22 cellular contexts compared by ENCODE assay signal in genomic region chr11:13076961-13077360, GRCh38.
"Had no signal": no experiment of that assay in that cellular context is flagged by ENCODE, and none has a peak within 500 bp of the region (broad histone marks: within the 10 kb centered on the region; RNA-seq: fewer than 3 reads in every experiment).

No MANE protein-coding gene starts in this region.

- H3K36me3 Mint-ChIP-seq: immature natural killer cell, natural killer cell, T-cell had no signal

- H3K4me3 Mint-ChIP-seq: activated CD4-positive, alpha-beta T cell treated with anti-CD3 and anti-CD28 coated beads, Interleukin-2, amount 10 ng/mL, durations not matched to agents 7 days and 5 days; activated naive CD4-positive, alpha-beta T cell treated with anti-CD3 and anti-CD28 coated beads for 36 hours; activated T-cell treated with anti-CD3 and anti-CD28 coated beads, Interleukin-2, amount 50 U/mL, for 4 hours; effector memory CD8-positive, alpha-beta T cell; immature natural killer cell; natural killer cell; T-cell had no signal

- H3K27me3 ChIP-seq: body of pancreas, ovary, uterus had no signal

- H3K4me1 Mint-ChIP-seq: activated CD4-positive, alpha-beta T cell treated with anti-CD3 and anti-CD28 coated beads, Interleukin-2, amount 10 ng/mL, durations not matched to agents 7 days and 5 days; immature natural killer cell; natural killer cell; T-cell had no signal

- H3K36me3 ChIP-seq: gastroesophageal sphincter, heart right ventricle, lower lobe of right lung, ovary, tibial artery, uterus had no signal

- H3K27ac ChIP-seq: body of pancreas, gastroesophageal sphincter, heart right ventricle, lower lobe of right lung, ovary, tibial artery, uterus had no signal

- ATAC-seq: activated CD4-positive, CD25-positive, alpha-beta regulatory T cell treated with anti-CD3 and anti-CD28 coated beads, Interleukin-2, amount 50 U/mL, for 24 hours; activated T-cell treated with anti-CD3 and anti-CD28 coated beads, Interleukin-2, amount 50 U/mL, for 4 hours; body of pancreas; effector memory CD8-positive, alpha-beta T cell; gastroesophageal sphincter; heart right ventricle; left cardiac atrium; lower lobe of right lung; natural killer cell; stimulated activated naive CD8-positive, alpha-beta T cell treated with anti-CD3 and anti-CD28 coated beads, Interleukin-15, Interleukin-2, amounts not matched to agents 100 U/mL and 50 U/mL, for 24 hours; T-cell had no signal

- H3K27ac Mint-ChIP-seq: activated CD4-positive, alpha-beta T cell treated with anti-CD3 and anti-CD28 coated beads, Interleukin-2, amount 10 ng/mL, durations not matched to agents 7 days and 5 days; activated naive CD4-positive, alpha-beta T cell treated with anti-CD3 and anti-CD28 coated beads for 36 hours; effector memory CD8-positive, alpha-beta T cell; immature natural killer cell; natural killer cell; T-cell had no signal

- H3K4me1 ChIP-seq: body of pancreas, gastroesophageal sphincter, heart right ventricle, lower lobe of right lung, tibial artery, uterus had no signal

- H3K4me3 ChIP-seq: body of pancreas, gastroesophageal sphincter, heart right ventricle, lower lobe of right lung, ovary, tibial artery, uterus had no signal

- H3K9me3 ChIP-seq: body of pancreas, gastroesophageal sphincter, heart right ventricle, lower lobe of right lung, ovary, tibial artery, uterus had no signal

- H3K9me3 Mint-ChIP-seq: activated CD4-positive, alpha-beta T cell treated with anti-CD3 and anti-CD28 coated beads, Interleukin-2, amount 10 ng/mL, durations not matched to agents 7 days and 5 days; activated naive CD4-positive, alpha-beta T cell treated with anti-CD3 and anti-CD28 coated beads for 36 hours; activated T-cell treated with anti-CD3 and anti-CD28 coated beads, Interleukin-2, amount 50 U/mL, for 4 hours; effector memory CD8-positive, alpha-beta T cell; immature natural killer cell; natural killer cell; T-cell had no signal

- DNase-seq: activated CD4-positive, alpha-beta T cell treated with anti-CD3 and anti-CD28 coated beads, Interleukin-2, amount 10 ng/mL, durations not matched to agents 7 days and 5 days; activated CD8-positive, alpha-beta memory T cell treated with anti-CD3 and anti-CD28 coated beads, Interleukin-2, amount 50 U/mL, for 4 hours; activated naive CD4-positive, alpha-beta T cell treated with anti-CD3 and anti-CD28 coated beads for 36 hours; activated T-cell treated with anti-CD3 and anti-CD28 coated beads, Interleukin-2, amount 50 U/mL, for 4 hours; body of pancreas; caudate nucleus; effector memory CD8-positive, alpha-beta T cell; heart right ventricle; immature natural killer cell; left cardiac atrium; lower lobe of right lung; natural killer cell; ovary; stimulated activated CD4-positive, alpha-beta T cell treated with anti-CD3 and anti-CD28 coated beads, Interleukin-12 subunit alpha, Interleukin-12 subunit beta, amount 100 ng/mL, for 4 hours; stimulated activated CD4-positive, alpha-beta T cell treated with anti-CD3 and anti-CD28 coated beads, Interleukin-2, amount 100 ng/mL, for 24 hours; stimulated activated naive CD8-positive, alpha-beta T cell treated with anti-CD3 and anti-CD28 coated beads, Interleukin-15, Interleukin-2, amounts not matched to agents 100 U/mL and 50 U/mL, for 24 hours; substantia nigra; T-cell; tibial artery; uterus had no signal
